19 cellular contexts compared by ENCODE assay signal in genomic region chr18:36711014-36711725, GRCh38.
"Had no signal": no experiment of that assay in that cellular context is flagged by ENCODE, and none has a peak within 500 bp of the region (broad histone marks: within the 10 kb centered on the region; RNA-seq: fewer than 3 reads in every experiment).

No MANE protein-coding gene starts in this region.

- H3K4me2 ChIP-seq: hepatocyte had no signal

- H3K9me3 ChIP-seq: testis, upper lobe of left lung had no signal

- H3K9me3 Mint-ChIP-seq: activated naive CD4-positive, alpha-beta T cell treated with anti-CD3 and anti-CD28 coated beads, Interleukin-2, amount 50 U/mL, for 24 hours; activated T-cell treated with anti-CD3 and anti-CD28 coated beads, Interleukin-2, amount 50 U/mL, for 72 hours; nephron; stimulated activated memory B cell treated with anti-CD40 and anti-IgM and Interleukin-4, amounts not matched to agents 10 μg/mL and 1 μg/mL and 100 μg/mL, for 72 hours had no signal

- DNase-seq: activated CD4-positive, alpha-beta T cell treated with anti-CD3 and anti-CD28 coated beads for 1 hour; activated CD4-positive, alpha-beta T cell treated with anti-CD3 and anti-CD28 coated beads, Interleukin-2, amount 50 U/mL, for 4 hours; activated gamma-delta T cell; activated T-cell treated with anti-CD3 and anti-CD28 coated beads, Interleukin-2, amount 50 U/mL, for 72 hours; left colon; midbrain; occipital lobe; stimulated activated CD4-positive, alpha-beta T cell treated with anti-CD3 and anti-CD28 coated beads, Interleukin-4, amount 100 ng/mL, for 24 hours; T-helper 17 cell; testis; upper lobe of left lung had no signal

- H2AFZ ChIP-seq: hepatocyte had no signal

- H3K4me3 Mint-ChIP-seq: activated naive CD4-positive, alpha-beta T cell treated with anti-CD3 and anti-CD28 coated beads, Interleukin-2, amount 50 U/mL, for 24 hours; activated T-cell treated with anti-CD3 and anti-CD28 coated beads, Interleukin-2, amount 50 U/mL, for 72 hours; nephron; stimulated activated memory B cell treated with anti-CD40 and anti-IgM and Interleukin-4, amounts not matched to agents 10 μg/mL and 1 μg/mL and 100 μg/mL, for 72 hours; T-helper 17 cell had no signal

- H3K36me3 Mint-ChIP-seq: activated naive CD4-positive, alpha-beta T cell treated with anti-CD3 and anti-CD28 coated beads, Interleukin-2, amount 50 U/mL, for 24 hours; stimulated activated memory B cell treated with anti-CD40 and anti-IgM and Interleukin-4, amounts not matched to agents 10 μg/mL and 1 μg/mL and 100 μg/mL, for 72 hours had no signal

- H3K4me1 Mint-ChIP-seq: activated naive CD4-positive, alpha-beta T cell treated with anti-CD3 and anti-CD28 coated beads, Interleukin-2, amount 50 U/mL, for 24 hours; stimulated activated memory B cell treated with anti-CD40 and anti-IgM and Interleukin-4, amounts not matched to agents 10 μg/mL and 1 μg/mL and 100 μg/mL, for 72 hours; T-helper 17 cell had no signal

- H3K27ac Mint-ChIP-seq: activated naive CD4-positive, alpha-beta T cell treated with anti-CD3 and anti-CD28 coated beads, Interleukin-2, amount 50 U/mL, for 24 hours; activated T-cell treated with anti-CD3 and anti-CD28 coated beads, Interleukin-2, amount 50 U/mL, for 72 hours; nephron; progenitor cell of endocrine pancreas; stimulated activated memory B cell treated with anti-CD40 and anti-IgM and Interleukin-4, amounts not matched to agents 10 μg/mL and 1 μg/mL and 100 μg/mL, for 72 hours; T-helper 17 cell had no signal

- H3K36me3 ChIP-seq: upper lobe of left lung had no signal

- ATAC-seq: activated T-cell treated with anti-CD3 and anti-CD28 coated beads, Interleukin-2, amount 50 U/mL, for 72 hours; left colon; stimulated activated memory B cell treated with anti-CD40 and anti-IgM and Interleukin-4, amounts not matched to agents 10 μg/mL and 1 μg/mL and 100 μg/mL, for 72 hours; T-helper 17 cell had no signal

- H3K4me3 ChIP-seq: hepatocyte, lung, testis, upper lobe of left lung had no signal

- H3K27ac ChIP-seq: epithelial cell of prostate, hepatocyte, testis, upper lobe of left lung, VCaP had no signal

- H3K4me1 ChIP-seq: testis, upper lobe of left lung had no signal

- H3K27me3 ChIP-seq: hepatocyte, testis, upper lobe of left lung had no signal

- H3K79me2 ChIP-seq: hepatocyte had no signal
